ENCODE assay signal across 8 cellular contexts in the genomic region with DNA sequence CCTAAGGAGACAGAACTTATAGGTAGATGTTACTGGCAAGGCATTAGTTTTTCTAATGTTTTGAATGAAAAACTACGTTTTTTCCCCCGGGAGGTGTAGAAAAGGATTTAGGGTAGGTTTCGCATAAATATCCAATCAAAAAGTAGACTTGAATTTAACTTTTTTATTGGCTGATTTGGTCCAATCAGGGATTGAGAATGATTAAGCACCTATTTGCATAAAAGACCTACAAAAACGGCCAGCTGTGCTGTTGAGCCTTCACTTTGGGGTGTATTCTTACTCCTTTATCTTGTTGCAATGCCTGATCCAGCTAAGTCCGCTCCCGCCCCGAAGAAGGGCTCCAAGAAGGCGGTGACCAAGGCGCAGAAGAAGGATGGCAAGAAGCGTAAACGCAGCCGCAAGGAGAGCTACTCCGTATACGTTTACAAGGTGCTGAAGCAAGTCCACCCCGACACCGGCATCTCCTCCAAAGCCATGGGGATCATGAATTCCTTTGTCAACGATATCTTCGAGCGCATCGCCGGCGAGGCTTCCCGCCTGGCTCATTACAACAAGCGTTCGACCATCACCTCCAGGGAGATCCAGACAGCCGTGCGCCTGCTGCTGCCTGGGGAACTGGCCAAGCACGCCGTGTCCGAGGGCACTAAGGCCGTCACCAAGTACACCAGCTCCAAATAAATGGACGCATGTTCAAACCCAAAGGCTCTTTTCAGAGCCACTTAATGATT.
DNase-seq lines count a peak whose midpoint lies in the region; ATAC-seq, FAIRE-seq and TF ChIP-seq lines count a peak whose summit lies in the region.

No MANE protein-coding gene starts in this region.

- intact Hi-C loops in mucosa of descending colon (cut with DNase I, micrococcal nuclease), result no loop called here

- ATAC-seq in GM18868 (IDR thresholded peaks at IDR 0.05; ENCODE audit: unreplicated experiment) (peak; percentile 56), HG03175 (IDR thresholded peaks at IDR 0.05; ENCODE audit: unreplicated experiment) (peak; percentile 51), mucosa of descending colon (peak; percentile 71)

- TF ChIP-seq CTCF in mucosa of descending colon (IDR thresholded peaks at IDR 0.05), result no peak

- H3K4me1 ChIP-seq in mucosa of descending colon (ENCODE audit: low read depth), result peaks cover 3% of the 10 kb centered on the region

- peak overlapping the region; percentile 35 for H3K4me3 ChIP-seq in mucosa of descending colon

- H3K9me3 ChIP-seq in mucosa of descending colon, result no peaks in the 10 kb centered on the region

- no peaks in the 10 kb centered on the region for H3K36me3 ChIP-seq in mucosa of descending colon (ENCODE audit: low read depth)

- peak; percentile 99 for FAIRE-seq in A204.1 (lab: Jason Lieb, UNC)

- peak; percentile 98 for DNase-seq in NCI-H748 (lab: John Stamatoyannopoulos, UW; ENCODE audit: unreplicated experiment)
- DNase-seq in activated CD8-positive, alpha-beta memory T cell treated with anti-CD3 and anti-CD28 coated beads for 48 hours (ENCODE audit: low read depth in 2 of 3, low spot score in 2 of 3), result peak in 2 of 3 experiments; percentile 50 to 58
- peak; percentile 56 for DNase-seq in epidermal melanocyte (ENCODE audit: insufficient read length, low spot score)
- peak; percentile 79 to 80 (median 80) for DNase-seq in mucosa of descending colon
- DNase-seq in superior temporal gyrus (ENCODE audit: extremely low spot score), result peak; percentile 73

Comparison
In these comparisons a context has a peak if more than half of its experiments do, and no peak if none do; other contexts are left out.
1. Peak in every context shown above with its lines: DNase-seq, ATAC-seq and H3K4me3 ChIP-seq.